28 cellular contexts compared by ENCODE assay signal in the genomic region with DNA sequence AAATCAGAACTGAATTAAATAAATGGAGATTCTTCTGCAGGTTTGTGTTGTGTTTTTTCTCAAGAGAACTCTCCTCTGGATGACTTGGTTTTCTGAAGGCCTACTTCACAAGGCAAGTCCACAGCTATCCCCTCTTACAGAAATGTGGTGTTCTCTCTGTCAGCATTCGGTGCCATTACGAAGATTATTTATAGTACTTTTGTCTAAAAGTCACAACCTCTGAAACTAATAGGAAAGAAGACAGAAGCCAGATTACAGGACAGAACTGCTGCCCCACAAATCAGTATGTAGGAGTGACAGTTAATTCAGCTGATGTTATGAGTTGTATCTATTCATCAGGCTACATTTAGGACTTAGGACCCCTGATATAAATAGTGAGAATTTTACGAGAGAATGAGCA.
"Had no signal": no experiment of that assay in that cellular context is flagged by ENCODE, and none has a peak within 500 bp of the region (broad histone marks: within the 10 kb centered on the region; RNA-seq: fewer than 3 reads in every experiment).

No MANE protein-coding gene starts in this region.

- H3K27me3 Mint-ChIP-seq: stimulated activated naive B cell treated with anti-CD40 and anti-IgM and Interleukin-4, amounts not matched to agents 10 μg/mL and 1 μg/mL and 100 μg/mL, for 72 hours; stimulated activated naive CD8-positive, alpha-beta T cell treated with anti-CD3 and anti-CD28 coated beads, Interleukin-15, Interleukin-2, amounts not matched to agents 100 ng/mL and 50 ng/mL, for 24 hours had no signal

- H3K4me3 Mint-ChIP-seq: natural killer cell; nephron; stimulated activated effector memory CD8-positive, alpha-beta T cell treated with anti-CD3 and anti-CD28 coated beads, Interleukin-12 subunit alpha, Interleukin-12 subunit beta, amount 100 ng/mL, for 72 hours; stimulated activated naive B cell treated with anti-CD40 and anti-IgM and Interleukin-4, amounts not matched to agents 10 μg/mL and 1 μg/mL and 100 μg/mL, for 72 hours; stimulated activated naive CD8-positive, alpha-beta T cell treated with anti-CD3 and anti-CD28 coated beads, Interleukin-15, Interleukin-2, amounts not matched to agents 100 ng/mL and 50 ng/mL, for 24 hours had no signal

- H3K27ac ChIP-seq: neutrophil, ovary, parathyroid adenoma, psoas muscle, right lobe of liver, sigmoid colon, stomach, thoracic aorta, thyroid gland, tibial nerve, upper lobe of left lung, vagina had no signal

- H3K4me1 ChIP-seq: parathyroid adenoma, psoas muscle, right lobe of liver, sigmoid colon, stomach, thyroid gland, tibial nerve, upper lobe of left lung, vagina had no signal

- H3K9me3 ChIP-seq: neutrophil, ovary, psoas muscle, right lobe of liver, sigmoid colon, stomach, thoracic aorta, thyroid gland, tibial nerve, upper lobe of left lung, vagina had no signal

- H3K9me3 Mint-ChIP-seq: nephron; stimulated activated effector memory CD8-positive, alpha-beta T cell treated with anti-CD3 and anti-CD28 coated beads, Interleukin-12 subunit alpha, Interleukin-12 subunit beta, amount 100 ng/mL, for 72 hours; stimulated activated naive B cell treated with anti-CD40 and anti-IgM and Interleukin-4, amounts not matched to agents 10 μg/mL and 1 μg/mL and 100 μg/mL, for 72 hours; stimulated activated naive CD8-positive, alpha-beta T cell treated with anti-CD3 and anti-CD28 coated beads, Interleukin-15, Interleukin-2, amounts not matched to agents 100 ng/mL and 50 ng/mL, for 24 hours had no signal

- H3K27me3 ChIP-seq: neutrophil, ovary, right lobe of liver, sigmoid colon, stomach, thyroid gland, tibial nerve, upper lobe of left lung, vagina had no signal

- H3K9ac ChIP-seq: parathyroid adenoma had no signal

- H3K4me1 Mint-ChIP-seq: natural killer cell; stimulated activated effector memory CD8-positive, alpha-beta T cell treated with anti-CD3 and anti-CD28 coated beads, Interleukin-12 subunit alpha, Interleukin-12 subunit beta, amount 100 ng/mL, for 72 hours; stimulated activated naive B cell treated with anti-CD40 and anti-IgM and Interleukin-4, amounts not matched to agents 10 μg/mL and 1 μg/mL and 100 μg/mL, for 72 hours had no signal

- H3K36me3 ChIP-seq: neutrophil, ovary, right lobe of liver, sigmoid colon, stomach, thoracic aorta, thyroid gland, tibial nerve, upper lobe of left lung, vagina had no signal

- H3K36me3 Mint-ChIP-seq: natural killer cell; stimulated activated effector memory CD8-positive, alpha-beta T cell treated with anti-CD3 and anti-CD28 coated beads, Interleukin-12 subunit alpha, Interleukin-12 subunit beta, amount 100 ng/mL, for 72 hours; stimulated activated naive B cell treated with anti-CD40 and anti-IgM and Interleukin-4, amounts not matched to agents 10 μg/mL and 1 μg/mL and 100 μg/mL, for 72 hours had no signal

- H3K27ac Mint-ChIP-seq: natural killer cell; nephron; progenitor cell of endocrine pancreas; stimulated activated effector memory CD8-positive, alpha-beta T cell treated with anti-CD3 and anti-CD28 coated beads, Interleukin-12 subunit alpha, Interleukin-12 subunit beta, amount 100 ng/mL, for 72 hours; stimulated activated naive B cell treated with anti-CD40 and anti-IgM and Interleukin-4, amounts not matched to agents 10 μg/mL and 1 μg/mL and 100 μg/mL, for 72 hours; stimulated activated naive CD8-positive, alpha-beta T cell treated with anti-CD3 and anti-CD28 coated beads, Interleukin-15, Interleukin-2, amounts not matched to agents 100 ng/mL and 50 ng/mL, for 24 hours had no signal

- H3K4me3 ChIP-seq: ovary, psoas muscle, right lobe of liver, sigmoid colon, stomach, thoracic aorta, thyroid gland, tibial nerve, upper lobe of left lung, vagina had no signal

- DNase-seq: natural killer cell; nucleus accumbens; ovary; posterior cingulate gyrus; psoas muscle; right cardiac atrium; right lobe of liver; sigmoid colon; small intestine; stimulated activated CD4-positive, alpha-beta T cell treated with anti-CD3 and anti-CD28 coated beads, Interleukin-15, amount 100 ng/mL, for 24 hours; stimulated activated CD4-positive, alpha-beta T cell treated with anti-CD3 and anti-CD28 coated beads, Interleukin-2, amount 100 ng/mL, for 24 hours; stimulated activated CD4-positive, alpha-beta T cell treated with anti-CD3 and anti-CD28 coated beads, Interleukin-2, amount 100 ng/mL, for 48 hours; stimulated activated CD4-positive, alpha-beta T cell treated with anti-CD3 and anti-CD28 coated beads, Interleukin-4, amount 100 ng/mL, for 24 hours; stimulated activated naive B cell treated with anti-CD40 and anti-IgM and Interleukin-4, amounts not matched to agents 10 μg/mL and 1 μg/mL and 100 μg/mL, for 72 hours; stimulated activated naive CD4-positive, alpha-beta T cell treated with Interleukin-2 at 50 U/mL for 16 hours; stomach; thyroid gland; trophoblast cell; upper lobe of left lung had no signal

- H2AFZ ChIP-seq: parathyroid adenoma had no signal

- H3K79me2 ChIP-seq: parathyroid adenoma had no signal

- ATAC-seq: natural killer cell; psoas muscle; right cardiac atrium; right lobe of liver; stimulated activated effector memory CD8-positive, alpha-beta T cell treated with anti-CD3 and anti-CD28 coated beads, Interleukin-12 subunit alpha, Interleukin-12 subunit beta, amount 100 ng/mL, for 72 hours; stimulated activated naive B cell treated with anti-CD40 and anti-IgM and Interleukin-4, amounts not matched to agents 10 μg/mL and 1 μg/mL and 100 μg/mL, for 72 hours had no signal
